In the genomic region with DNA sequence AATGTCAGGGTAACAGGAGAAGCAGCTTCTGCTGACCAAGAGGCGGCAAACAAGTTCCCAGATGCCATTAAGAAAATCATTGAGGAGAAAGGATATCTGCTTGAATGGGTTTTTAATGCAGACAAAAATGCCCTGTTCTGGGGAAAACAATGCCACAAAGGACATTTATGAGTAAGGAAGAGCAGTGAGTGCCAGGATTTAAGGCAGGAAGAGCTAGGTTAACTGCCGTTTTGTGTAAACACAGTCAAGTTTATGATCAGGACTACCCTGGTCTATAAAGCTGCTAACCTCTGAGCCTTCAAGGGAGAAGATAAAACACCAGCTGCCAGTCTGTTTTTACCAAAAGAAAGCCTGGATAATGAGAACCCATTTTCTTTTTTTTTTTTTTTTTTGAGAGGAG, we compare ENCODE assay signal across 21 cellular contexts.
"Had no signal": no experiment of that assay in that cellular context is flagged by ENCODE, and none has a peak within 500 bp of the region (broad histone marks: within the 10 kb centered on the region; RNA-seq: fewer than 3 reads in every experiment).

No MANE protein-coding gene starts in this region.

- H3K4me3 Mint-ChIP-seq: activated T-helper 17 cell treated with anti-CD3 and anti-CD28 coated beads, Interleukin-2, amount 50 U/mL, for 72 hours; central memory CD8-positive, alpha-beta T cell; endodermal cell; naive thymus-derived CD8-positive, alpha-beta T cell; T-helper 17 cell had no signal

- H3K9me3 ChIP-seq: lower lobe of right lung, upper lobe of right lung had no signal

- H3K9me3 Mint-ChIP-seq: activated naive CD4-positive, alpha-beta T cell treated with anti-CD3 and anti-CD28 coated beads, Interleukin-2, amount 50 U/mL, for 72 hours; activated T-helper 17 cell treated with anti-CD3 and anti-CD28 coated beads, Interleukin-2, amount 50 U/mL, for 72 hours; central memory CD8-positive, alpha-beta T cell had no signal

- H3K27me3 ChIP-seq: breast epithelium, heart right ventricle, spleen, upper lobe of right lung had no signal

- H3K27ac Mint-ChIP-seq: activated naive CD4-positive, alpha-beta T cell treated with anti-CD3 and anti-CD28 coated beads, Interleukin-2, amount 50 U/mL, for 72 hours; activated T-helper 17 cell treated with anti-CD3 and anti-CD28 coated beads, Interleukin-2, amount 50 U/mL, for 72 hours; endodermal cell; progenitor cell of endocrine pancreas; T-helper 17 cell had no signal

- ATAC-seq: activated CD4-positive, CD25-positive, alpha-beta regulatory T cell treated with anti-CD3 and anti-CD28 coated beads, Interleukin-2, amount 50 U/mL, for 24 hours; activated naive CD4-positive, alpha-beta T cell treated with anti-CD3 and anti-CD28 coated beads, Interleukin-2, amount 50 U/mL, for 72 hours; activated T-helper 17 cell treated with anti-CD3 and anti-CD28 coated beads, Interleukin-2, amount 50 U/mL, for 72 hours; heart right ventricle; left lobe of liver; lower lobe of right lung; naive thymus-derived CD8-positive, alpha-beta T cell; stimulated activated naive CD8-positive, alpha-beta T cell treated with anti-CD3 and anti-CD28 coated beads, Interleukin-15, Interleukin-2, amounts not matched to agents 100 U/mL and 50 U/mL, for 24 hours; T-helper 17 cell; upper lobe of right lung had no signal

- H3K27ac ChIP-seq: breast epithelium, epithelial cell of prostate, heart right ventricle, lower lobe of right lung, spleen, upper lobe of right lung had no signal

- H3K4me1 Mint-ChIP-seq: endodermal cell had no signal

- H3K4me1 ChIP-seq: breast epithelium had no signal

- DNase-seq: activated CD4-positive, alpha-beta T cell treated with anti-CD3 and anti-CD28 coated beads, Interleukin-2, amount 50 U/mL, for 1 hour; activated T-cell treated with anti-CD3 and anti-CD28 coated beads, Interleukin-2, amount 50 U/mL, for 1 hour; amniotic stem cell; endodermal cell; heart right ventricle; lower lobe of right lung; naive thymus-derived CD8-positive, alpha-beta T cell; spleen; stimulated activated CD4-positive, alpha-beta T cell treated with anti-CD3 and anti-CD28 coated beads, Interleukin-4, amount 100 ng/mL, for 24 hours; stimulated activated naive CD8-positive, alpha-beta T cell treated with anti-CD3 and anti-CD28 coated beads, Interleukin-15, Interleukin-2, amounts not matched to agents 100 U/mL and 50 U/mL, for 24 hours; SW 1271; T-helper 17 cell; upper lobe of right lung had no signal

- H3K27me3 Mint-ChIP-seq: activated T-helper 17 cell treated with anti-CD3 and anti-CD28 coated beads, Interleukin-2, amount 50 U/mL, for 72 hours; central memory CD8-positive, alpha-beta T cell; naive thymus-derived CD8-positive, alpha-beta T cell; progenitor cell of endocrine pancreas; T-helper 17 cell had no signal
